In genomic region chr5:61933787-61934626, GRCh38 we compare ENCODE assay signal across 8 cellular contexts.
DNase-seq lines count a peak whose midpoint lies in the region; ATAC-seq and TF ChIP-seq lines count a peak whose summit lies in the region.

No MANE protein-coding gene starts in this region.

- H3K4me3 ChIP-seq in AG04450 (ENCODE audit: low read depth, low read length) (no peak overlapping the region), GM12864 (ENCODE audit: low read depth, low read length) (no peak overlapping the region), epithelial cell of proximal tubule (ENCODE audit: low read depth, low read length) (no peak overlapping the region)
- no peak overlapping the region for H3K4me3 ChIP-seq in effector memory CD4-positive, alpha-beta T cell (ENCODE audit: insufficient read depth, low read depth, low read length, poor library complexity, severe bottlenecking)

- H3K27ac ChIP-seq in AG04450 (ENCODE audit: low read depth, low read length) = no peak overlapping the region
- H3K27ac ChIP-seq in effector memory CD4-positive, alpha-beta T cell (ENCODE audit: insufficient read depth, low read length, poor library complexity, severe bottlenecking) = no peak overlapping the region

- no peaks in the 10 kb centered on the region for H3K36me3 Mint-ChIP-seq in nephron progenitor cell (ENCODE audit: low read depth)

- no peaks in the 10 kb centered on the region for H3K4me1 Mint-ChIP-seq in nephron progenitor cell

- DNase-seq in AG04450 (ENCODE audit: low read depth, low spot score) (peak; percentile 1), GM12864 (ENCODE audit: low read depth) (peak; percentile 15), Kasumi-1 (lab: John Stamatoyannopoulos, UW) (peak; percentile 54 to 64), RKO (ENCODE audit: low spot score) (peak; percentile 56), epithelial cell of proximal tubule (ENCODE audit: low read depth) (no peak), nephron progenitor cell (peak; percentile 56)
- DNase-seq in effector memory CD4-positive, alpha-beta T cell = no peak

- no peaks in the 10 kb centered on the region for H3K9me3 Mint-ChIP-seq in nephron progenitor cell

- no peaks in the 10 kb centered on the region for H3K36me3 ChIP-seq in effector memory CD4-positive, alpha-beta T cell (ENCODE audit: control insufficient read depth, insufficient read depth, low read length)

- no peak overlapping the region for H3K27ac Mint-ChIP-seq in nephron progenitor cell

- H3K4me3 Mint-ChIP-seq in nephron progenitor cell = no peak overlapping the region

- POLR2A ChIA-PET in AG04450 (lab: Yijun Ruan, JAX) = no interaction called here

- H3K4me1 ChIP-seq in effector memory CD4-positive, alpha-beta T cell (ENCODE audit: control insufficient read depth, insufficient read depth, low read length, poor library complexity, severe bottlenecking) = no peaks in the 10 kb centered on the region

- ATAC-seq in GM21576 (IDR thresholded peaks at IDR 0.05; ENCODE audit: unreplicated experiment) = no peak

- peaks cover 5% of the 10 kb centered on the region for H3K27me3 Mint-ChIP-seq in nephron progenitor cell (ENCODE audit: low read depth, poor library complexity)

- CTCF ChIA-PET in AG04450 (lab: Charles Lee) = interaction anchor here (0.6 to 3.6 kb wide), 6 partner anchors 48 to 1933 kb away, joined by 3 to 20 read pairs (median 3); no protein-coding TSS in a partner anchor

- H3K9me3 ChIP-seq in AG04450 (ENCODE audit: control insufficient read depth, insufficient read depth, low read length) = no peaks in the 10 kb centered on the region
- H3K9me3 ChIP-seq in effector memory CD4-positive, alpha-beta T cell (ENCODE audit: control insufficient read depth, low read length) = no peaks in the 10 kb centered on the region

- TF ChIP-seq CTCF in AG04450 (IDR thresholded peaks at IDR 0.05; ENCODE audit: low read depth, low read length) (peak; percentile 48), GM12864 (IDR thresholded peaks at IDR 0.05; ENCODE audit: low read depth, low read length, missing control alignments) (peak; percentile 57), epithelial cell of proximal tubule (conservative IDR thresholded peaks at IDR 0.05; ENCODE audit: low read depth, low read length) (peak; percentile 83), nephron progenitor cell (IDR thresholded peaks at IDR 0.05) (peak; percentile 77)

- H3K27me3 ChIP-seq in AG04450 (ENCODE audit: control insufficient read depth, insufficient read depth, low read length) = no peaks in the 10 kb centered on the region
- no peaks in the 10 kb centered on the region for H3K27me3 ChIP-seq in effector memory CD4-positive, alpha-beta T cell (replicated peaks; ENCODE audit: control insufficient read depth, insufficient read depth, low read length, poor library complexity, severe bottlenecking)

Comparison
In these comparisons a context has a peak if more than half of its experiments do, and no peak if none do; other contexts are left out.
1. DNase-seq: peak in AG04450 (single experiment), GM12864 (single experiment), Kasumi-1 (2 of 2), RKO (single experiment) and nephron progenitor cell (single experiment); none in epithelial cell of proximal tubule (single experiment) and effector memory CD4-positive, alpha-beta T cell (0 of 3).
2. Peak in every context shown above with its lines, with median percentiles within 50 percentile points of each other: CTCF ChIP-seq.